Comparison of ENCODE assay signal across 1 cellular context in the genomic region with DNA sequence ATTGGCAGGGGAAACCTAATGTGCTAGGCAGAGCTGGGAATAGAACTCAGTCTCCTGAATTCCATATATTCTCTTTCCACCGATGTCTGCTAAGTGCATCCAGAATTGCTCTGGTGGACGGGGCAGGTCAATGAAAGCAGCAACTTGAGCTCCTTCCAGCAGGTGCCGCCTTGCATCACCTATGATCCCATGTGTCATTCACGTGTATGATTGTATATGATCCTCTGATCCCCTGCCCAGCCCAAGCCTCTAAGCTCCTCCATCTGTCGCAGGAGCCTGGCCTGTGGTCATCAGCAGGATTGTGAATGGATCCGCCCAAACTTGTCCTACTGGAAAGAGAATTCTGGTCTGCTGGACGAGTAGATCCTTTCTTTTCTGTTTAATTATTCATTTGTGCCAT.
TF ChIP-seq lines count a peak whose summit lies in the region.

No MANE protein-coding gene starts in this region.

TF ChIP-seq in GM12878, 131 proteins besides CTCF, POLR2A, EP300 and RAD21:
- TF ChIP-seq, protein P1, sequence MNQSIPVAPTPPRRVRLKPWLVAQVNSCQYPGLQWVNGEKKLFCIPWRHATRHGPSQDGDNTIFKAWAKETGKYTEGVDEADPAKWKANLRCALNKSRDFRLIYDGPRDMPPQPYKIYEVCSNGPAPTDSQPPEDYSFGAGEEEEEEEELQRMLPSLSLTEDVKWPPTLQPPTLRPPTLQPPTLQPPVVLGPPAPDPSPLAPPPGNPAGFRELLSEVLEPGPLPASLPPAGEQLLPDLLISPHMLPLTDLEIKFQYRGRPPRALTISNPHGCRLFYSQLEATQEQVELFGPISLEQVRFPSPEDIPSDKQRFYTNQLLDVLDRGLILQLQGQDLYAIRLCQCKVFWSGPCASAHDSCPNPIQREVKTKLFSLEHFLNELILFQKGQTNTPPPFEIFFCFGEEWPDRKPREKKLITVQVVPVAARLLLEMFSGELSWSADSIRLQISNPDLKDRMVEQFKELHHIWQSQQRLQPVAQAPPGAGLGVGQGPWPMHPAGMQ (IDR thresholded peaks at IDR 0.05; ENCODE audit: borderline replicate concordance), result no peak
- TF ChIP-seq IRF3 (IDR thresholded peaks at IDR 0.05) (no peak), BCL11A (IDR thresholded peaks at IDR 0.05; ENCODE audit: low read depth, low read length) (no peak), ESRRA (IDR thresholded peaks at IDR 0.05; ENCODE audit: low read length) (no peak), JUNB (IDR thresholded peaks at IDR 0.05) (no peak), BACH1 (IDR thresholded peaks at IDR 0.05; ENCODE audit: borderline replicate concordance) (no peak), BHLHE40 (IDR thresholded peaks at IDR 0.05; ENCODE audit: borderline replicate concordance in 1 of 2, low read depth in 2 of 2, low read length in 1 of 2) (no peak), SREBF2 (IDR thresholded peaks at IDR 0.05; ENCODE audit: low read length) (no peak)
- TF ChIP-seq, protein P2, sequence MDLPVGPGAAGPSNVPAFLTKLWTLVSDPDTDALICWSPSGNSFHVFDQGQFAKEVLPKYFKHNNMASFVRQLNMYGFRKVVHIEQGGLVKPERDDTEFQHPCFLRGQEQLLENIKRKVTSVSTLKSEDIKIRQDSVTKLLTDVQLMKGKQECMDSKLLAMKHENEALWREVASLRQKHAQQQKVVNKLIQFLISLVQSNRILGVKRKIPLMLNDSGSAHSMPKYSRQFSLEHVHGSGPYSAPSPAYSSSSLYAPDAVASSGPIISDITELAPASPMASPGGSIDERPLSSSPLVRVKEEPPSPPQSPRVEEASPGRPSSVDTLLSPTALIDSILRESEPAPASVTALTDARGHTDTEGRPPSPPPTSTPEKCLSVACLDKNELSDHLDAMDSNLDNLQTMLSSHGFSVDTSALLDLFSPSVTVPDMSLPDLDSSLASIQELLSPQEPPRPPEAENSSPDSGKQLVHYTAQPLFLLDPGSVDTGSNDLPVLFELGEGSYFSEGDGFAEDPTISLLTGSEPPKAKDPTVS (IDR thresholded peaks at IDR 0.05; ENCODE audit: low read depth, low read length), result no peak
